22 cellular contexts compared by ENCODE assay signal in genomic region chr14:54662491-54663116, GRCh38.
DNase-seq lines count a peak whose midpoint lies in the region; ATAC-seq and TF ChIP-seq lines count a peak whose summit lies in the region.
"Had no signal": no experiment of that assay in that cellular context is flagged by ENCODE, and none has a peak within 500 bp of the region (broad histone marks: within the 10 kb centered on the region; RNA-seq: fewer than 3 reads in every experiment).

No MANE protein-coding gene starts in this region.

- no peak for TF ChIP-seq POLR2A in heart left ventricle (IDR thresholded peaks at IDR 0.05)

- intact Hi-C loops in heart left ventricle (cut with DNase I) (no loop called here), Right ventricle myocardium inferior (cut with DNase I) (no loop called here), left lung (cut with DNase I) (no loop called here)

- no peak overlapping the region for H3K9ac ChIP-seq in neural progenitor cell

- H3K4me1 ChIP-seq in heart left ventricle (peaks cover 0 to 92% (median 39%) of the 10 kb centered on the region in 12 donors), left lung (peaks cover 0 to 3% of the 10 kb centered on the region in 2 donors), neural progenitor cell (peaks cover 22% of the 10 kb centered on the region), SJCRH30 (peaks cover 37% of the 10 kb centered on the region)
- H3K4me1 ChIP-seq: Peyer's patch had no signal

- TF ChIP-seq CTCF in heart left ventricle (IDR thresholded peaks at IDR 0.05) (no peak), left lung (IDR thresholded peaks at IDR 0.05) (no peak), neural progenitor cell (IDR thresholded peaks at IDR 0.05) (no peak), chondrocyte (IDR thresholded peaks at IDR 0.05) (no peak)

- H3K36me3 ChIP-seq in heart left ventricle, result no peaks in the 10 kb centered on the region
- H3K36me3 ChIP-seq in left lung, result no peaks in the 10 kb centered on the region
- H3K36me3 ChIP-seq in neural progenitor cell, result no peaks in the 10 kb centered on the region
- no peaks in the 10 kb centered on the region for H3K36me3 ChIP-seq in SJCRH30
- H3K36me3 ChIP-seq: Peyer's patch had no signal

- H2AFZ ChIP-seq in neural progenitor cell (replicated peaks), result no peak overlapping the region

- H3K27me3 ChIP-seq in heart left ventricle (no peaks in the 10 kb centered on the region), left lung (no peaks in the 10 kb centered on the region), neural progenitor cell (no peaks in the 10 kb centered on the region), SJCRH30 (no peaks in the 10 kb centered on the region)
- H3K27me3 ChIP-seq: Peyer's patch, SJSA1 had no signal

- ATAC-seq in heart left ventricle, result peak in 3 of 4 donors; percentile 14 to 30 (median 29)
- ATAC-seq in Right ventricle myocardium inferior, result no peak
- ATAC-seq in left lung, result peak; percentile 17

- DNase-seq in heart left ventricle, result no peak
- DNase-seq in Right ventricle myocardium inferior (ENCODE audit: missing footprints), result no peak
- no peak for DNase-seq in left lung
- DNase-seq in neural progenitor cell (ENCODE audit: low spot score), result peak; percentile 74
- no peak for DNase-seq in GF-D8 (lab: John Stamatoyannopoulos, UW)
- no peak for DNase-seq in SJCRH30
- DNase-seq in AG08395 (ENCODE audit: low spot score), result no peak
- no peak for DNase-seq in chondrocyte (ENCODE audit: low spot score)
- DNase-seq: 8988T; AML-193; C1 segment of cervical spinal cord; Calu3; CD8-positive, alpha-beta memory T cell; DMS153; KBM-7; NCI-H1092; NCI-H1436; NCI-H187 treated with DMSO at 0.1 percent for 48 hours; NCI-H2107; NCI-H748 treated with DMSO at 0.1 percent for 48 hours; Peyer's patch had no signal

- H3K4me3 Mint-ChIP-seq in neural progenitor cell (no peak overlapping the region), chondrocyte (ENCODE audit: unreplicated experiment) (no peak overlapping the region)
- H3K4me3 Mint-ChIP-seq: CD8-positive, alpha-beta memory T cell had no signal

- H3K9me3 Mint-ChIP-seq in neural progenitor cell, result no peaks in the 10 kb centered on the region
- no peaks in the 10 kb centered on the region for H3K9me3 Mint-ChIP-seq in chondrocyte (ENCODE audit: low read depth)
- H3K9me3 Mint-ChIP-seq: CD8-positive, alpha-beta memory T cell had no signal

- peak overlapping the region; percentile 29 for H3K27ac Mint-ChIP-seq in neural progenitor cell
- H3K27ac Mint-ChIP-seq in chondrocyte (ENCODE audit: unreplicated experiment), result no peak overlapping the region
- H3K27ac Mint-ChIP-seq: CD8-positive, alpha-beta memory T cell had no signal

- peaks cover 12% of the 10 kb centered on the region for H3F3A ChIP-seq in neural progenitor cell (ENCODE audit: low read depth)

- no peaks in the 10 kb centered on the region for H3K79me2 ChIP-seq in neural progenitor cell (ENCODE audit: low read depth)

- H3K9me3 ChIP-seq in heart left ventricle (no peaks in the 10 kb centered on the region), left lung (no peaks in the 10 kb centered on the region), neural progenitor cell (ENCODE audit: low read depth) (no peaks in the 10 kb centered on the region), SJCRH30 (replicated peaks) (no peaks in the 10 kb centered on the region)
- H3K9me3 ChIP-seq: Peyer's patch, SJSA1 had no signal

- H3K4me3 ChIP-seq in heart left ventricle (no peak overlapping the region), left lung (no peak overlapping the region), neural progenitor cell (no peak overlapping the region), SJCRH30 (no peak overlapping the region)
- H3K4me3 ChIP-seq: Peyer's patch, SJSA1 had no signal

- peaks cover 42% of the 10 kb centered on the region for H3K4me1 Mint-ChIP-seq in neural progenitor cell
- H3K4me1 Mint-ChIP-seq in chondrocyte (ENCODE audit: low read depth), result peaks cover 36% of the 10 kb centered on the region
- H3K4me1 Mint-ChIP-seq: CD8-positive, alpha-beta memory T cell had no signal

- H4K20me1 ChIP-seq in neural progenitor cell (ENCODE audit: low read depth), result peaks cover 12% of the 10 kb centered on the region

- H3K27ac ChIP-seq in heart left ventricle (no peak overlapping the region), left lung (no peak overlapping the region), neural progenitor cell (no peak overlapping the region), SJCRH30 (no peak overlapping the region)
- H3K27ac ChIP-seq: Peyer's patch, SJSA1 had no signal

- H3K4me2 ChIP-seq in neural progenitor cell, result peak overlapping the region; percentile 39

- 59 to 63% (median 61%) methylated on average over 5 to 7 of the region's 7 CpGs for WGBS in heart left ventricle, 4 donors

- H3K36me3 Mint-ChIP-seq in neural progenitor cell (peaks cover 3% of the 10 kb centered on the region), chondrocyte (ENCODE audit: low read depth) (peaks cover 2% of the 10 kb centered on the region)
- H3K36me3 Mint-ChIP-seq: CD8-positive, alpha-beta memory T cell had no signal

- peaks cover 5% of the 10 kb centered on the region for H3K27me3 Mint-ChIP-seq in neural progenitor cell (ENCODE audit: insufficient read depth, low read depth)
- no peaks in the 10 kb centered on the region for H3K27me3 Mint-ChIP-seq in chondrocyte (ENCODE audit: low read depth)
